In the genomic region with DNA sequence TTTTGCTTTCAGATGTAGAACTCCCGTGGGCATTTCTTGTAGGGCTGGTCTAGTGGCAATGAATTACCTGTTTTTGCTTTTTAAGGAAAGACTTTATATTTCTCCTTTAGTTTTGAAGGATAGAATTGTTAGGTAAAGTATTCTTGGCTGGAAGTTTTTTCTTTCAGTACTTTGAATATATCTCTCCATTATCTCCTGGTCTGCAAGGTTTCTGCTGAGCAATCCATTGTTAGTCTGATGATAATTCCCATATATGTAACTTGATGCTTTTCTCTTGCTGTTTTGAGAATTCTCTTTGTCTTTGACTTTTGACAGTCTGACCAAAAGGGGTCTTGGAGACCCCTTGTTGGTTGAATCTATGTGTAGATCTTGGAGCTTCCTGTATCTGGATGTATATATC, we compare ENCODE assay signal across 1 cellular context.
"Had no signal": no experiment of that assay in that cellular context is flagged by ENCODE, and none has a peak within 500 bp of the region (broad histone marks: within the 10 kb centered on the region; RNA-seq: fewer than 3 reads in every experiment).

No MANE protein-coding gene starts in this region.

- H3K36me3 ChIP-seq: MG63 had no signal

- H3K4me3 ChIP-seq: MG63 had no signal
